1 cellular context compared by ENCODE assay signal in the genomic region with DNA sequence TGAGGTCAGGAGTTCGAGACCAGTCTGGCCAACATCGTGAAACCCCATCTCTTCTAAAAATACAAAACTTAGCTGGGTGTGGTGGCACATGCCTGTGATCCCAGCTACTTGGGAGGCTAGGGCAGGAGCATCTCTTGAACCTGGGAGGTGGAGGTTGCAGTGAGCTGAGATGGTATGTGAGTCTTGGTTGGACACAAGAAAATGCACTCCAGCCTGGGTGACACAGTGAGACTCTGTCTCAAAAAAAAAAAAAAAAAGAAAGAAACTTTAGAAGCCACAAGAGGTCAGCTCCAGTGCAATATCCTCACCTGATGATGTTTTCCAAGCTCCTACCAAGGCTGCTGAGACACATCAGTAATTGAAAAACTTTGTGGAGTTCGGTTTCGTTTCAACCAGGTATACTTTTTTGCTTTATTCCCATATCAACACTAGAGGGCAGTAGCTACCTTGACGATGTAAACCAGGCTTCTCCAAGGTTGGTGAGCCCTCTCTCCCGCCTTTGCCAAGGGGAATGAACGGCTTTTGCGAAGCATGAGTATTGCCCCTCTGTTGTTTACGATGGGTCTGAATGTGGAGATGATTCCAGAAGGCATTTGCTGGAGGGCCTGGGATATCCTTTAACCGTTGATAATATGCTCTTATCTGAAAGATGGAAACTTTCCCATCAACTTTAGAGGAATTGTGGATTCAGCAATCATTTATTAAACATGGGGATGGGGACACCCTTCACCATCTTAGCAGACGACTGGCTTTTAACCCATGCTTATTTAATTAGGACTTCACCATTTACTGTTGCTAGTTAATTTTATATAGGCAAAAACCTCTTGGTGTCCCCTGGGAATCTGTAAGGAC.
A peak's percentile ranks its signal among the peaks of the same experiment; 100 is the strongest.
TF ChIP-seq lines count a peak whose summit lies in the region.

No MANE protein-coding gene starts in this region.

TF ChIP-seq in SK-N-SH, 30 proteins besides CTCF, POLR2A, EP300 and RAD21 (continued from another document):
- TF ChIP-seq, protein P1, sequence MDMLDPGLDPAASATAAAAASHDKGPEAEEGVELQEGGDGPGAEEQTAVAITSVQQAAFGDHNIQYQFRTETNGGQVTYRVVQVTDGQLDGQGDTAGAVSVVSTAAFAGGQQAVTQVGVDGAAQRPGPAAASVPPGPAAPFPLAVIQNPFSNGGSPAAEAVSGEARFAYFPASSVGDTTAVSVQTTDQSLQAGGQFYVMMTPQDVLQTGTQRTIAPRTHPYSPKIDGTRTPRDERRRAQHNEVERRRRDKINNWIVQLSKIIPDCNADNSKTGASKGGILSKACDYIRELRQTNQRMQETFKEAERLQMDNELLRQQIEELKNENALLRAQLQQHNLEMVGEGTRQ (IDR thresholded peaks at IDR 0.05; ENCODE audit: borderline replicate concordance, low read depth, low read length): no peak
- TF ChIP-seq JUND (IDR thresholded peaks at IDR 0.05) (no peak), NFIC (IDR thresholded peaks at IDR 0.05; ENCODE audit: borderline replicate concordance) (no peak), TCF12 (IDR thresholded peaks at IDR 0.05) (no peak), MEF2A (IDR thresholded peaks at IDR 0.05; ENCODE audit: borderline replicate concordance, low read depth) (no peak), MXI1 (IDR thresholded peaks at IDR 0.05; ENCODE audit: low read depth, low read length) (peak; percentile 28; the same call in 1 of the 2 replicates), EZH2phosphoT487 (IDR thresholded peaks at IDR 0.05; ENCODE audit: borderline replicate concordance, low read depth) (no peak), YY1 (IDR thresholded peaks at IDR 0.05; ENCODE audit: low read depth) (no peak), SMC3 (IDR thresholded peaks at IDR 0.05; ENCODE audit: low read depth, low read length) (peak; percentile 96), FOXJ3 (CRISPR knock-in tag; IDR thresholded peaks at IDR 0.05) (no peak), NRF1 (IDR thresholded peaks at IDR 0.05; ENCODE audit: low read depth, low read length) (no peak), ZBTB33 (IDR thresholded peaks at IDR 0.05; ENCODE audit: borderline replicate concordance, low read depth) (no peak), RFX5 (IDR thresholded peaks at IDR 0.05; ENCODE audit: low read length) (0 out of 2 replicates have a peak, but pooled peaks have one; percentile 50), POLR2AphosphoS5 (IDR thresholded peaks at IDR 0.05; ENCODE audit: low read depth, low read length) (no peak)
- TF ChIP-seq, protein P2, sequence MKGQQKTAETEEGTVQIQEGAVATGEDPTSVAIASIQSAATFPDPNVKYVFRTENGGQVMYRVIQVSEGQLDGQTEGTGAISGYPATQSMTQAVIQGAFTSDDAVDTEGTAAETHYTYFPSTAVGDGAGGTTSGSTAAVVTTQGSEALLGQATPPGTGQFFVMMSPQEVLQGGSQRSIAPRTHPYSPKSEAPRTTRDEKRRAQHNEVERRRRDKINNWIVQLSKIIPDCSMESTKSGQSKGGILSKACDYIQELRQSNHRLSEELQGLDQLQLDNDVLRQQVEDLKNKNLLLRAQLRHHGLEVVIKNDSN (IDR thresholded peaks at IDR 0.05; ENCODE audit: borderline replicate concordance, low read depth): no peak
- TF ChIP-seq, protein P3, sequence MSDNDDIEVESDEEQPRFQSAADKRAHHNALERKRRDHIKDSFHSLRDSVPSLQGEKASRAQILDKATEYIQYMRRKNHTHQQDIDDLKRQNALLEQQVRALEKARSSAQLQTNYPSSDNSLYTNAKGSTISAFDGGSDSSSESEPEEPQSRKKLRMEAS (IDR thresholded peaks at IDR 0.05; ENCODE audit: low read depth): no peak
TF ChIP-seq in SK-N-SH: peak in this region for 3.
